Comparison of ENCODE assay signal across 25 cellular contexts in the genomic region with DNA sequence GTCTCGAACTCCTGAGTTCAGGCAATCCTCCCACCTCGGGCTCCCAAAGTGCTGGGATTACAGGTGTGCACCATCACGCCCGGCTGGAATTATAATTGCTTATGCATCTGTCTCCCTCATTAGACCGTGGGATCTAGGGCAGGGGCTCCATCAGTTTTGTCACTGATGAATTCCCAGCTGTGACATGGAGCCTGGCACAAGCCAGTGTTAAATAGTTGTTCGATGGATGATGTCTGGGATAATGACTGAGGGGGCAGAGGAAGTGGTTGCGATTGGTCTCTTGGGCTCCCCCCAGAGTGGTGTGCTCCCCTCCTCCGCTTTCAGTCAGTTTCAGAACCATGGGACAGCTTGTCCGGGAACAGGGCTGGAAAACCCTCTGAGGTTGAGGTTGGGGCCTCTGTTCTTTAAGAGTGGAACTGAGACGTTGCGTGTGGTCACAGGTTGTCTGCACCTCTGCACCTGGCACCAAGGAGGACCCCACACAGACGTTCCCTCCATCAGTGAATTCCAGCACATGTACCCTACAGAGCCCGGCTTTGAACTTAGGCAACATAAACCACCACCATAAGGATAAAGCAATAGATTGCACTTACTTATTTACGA. TPM values are rescaled to one million over a fixed set of nuclear protein-coding genes. Genes with fewer than 3 reads are reported as not detected.
"Had no signal": no experiment of that assay in that cellular context is flagged by ENCODE, and none has a peak within 500 bp of the region (broad histone marks: within the 10 kb centered on the region; RNA-seq: fewer than 3 reads in every experiment).

No MANE protein-coding gene starts in this region.

- H3K9me3 ChIP-seq: breast epithelium, MG63, Peyer's patch, SJSA1 had no signal

- ATAC-seq: SK-N-SH treated with all-trans-retinoic acid at 6 μM for 48 hours had no signal

- DNase-seq: activated CD4-positive, alpha-beta memory T cell treated with anti-CD3 and anti-CD28 coated beads for 36 hours; activated CD4-positive, alpha-beta T cell treated with anti-CD3 and anti-CD28 coated beads for 48 hours; activated CD8-positive, alpha-beta memory T cell treated with anti-CD3 and anti-CD28 coated beads, Interleukin-2, amount 50 U/mL, for 48 hours; activated effector memory CD4-positive, alpha-beta T cell treated with Interleukin-2 at 50 U/mL for 16 hours; activated naive CD4-positive, alpha-beta T cell; activated T-cell treated with anti-CD3 and anti-CD28 coated beads, Interleukin-2, amount 50 U/mL, for 24 hours; aorta; caudate nucleus; MG63; MV-4-11; NCI-H1092 treated with DMSO at 0.1 percent for 48 hours; NCI-H1417 treated with DMSO at 0.1 percent for 48 hours; NCI-H1694; NCI-H2029; NCI-H2107; NCI-H510A treated with DMSO at 0.1 percent for 48 hours; NCI-H69; NK-92 treated with Interleukin-12 subunit alpha and Interleukin-12 subunit beta, amount 100 ng/mL, for 24 hours; Peyer's patch; SHP77 had no signal

- H3K4me3 ChIP-seq: breast epithelium, MG63, Peyer's patch, SJSA1 had no signal

- H3K4me1 ChIP-seq: breast epithelium, Peyer's patch had no signal

- H3K36me3 ChIP-seq: breast epithelium, MG63, Peyer's patch, SJSA1 had no signal

- H3K27me3 ChIP-seq: breast epithelium, MG63, Peyer's patch, SJSA1 had no signal

- H3K27ac ChIP-seq: breast epithelium, Peyer's patch, RWPE1, SJSA1, VCaP had no signal

RNA-seq across cellular contexts. Expression of a gene that starts 30.8 kb away (rescaled TPM):
- total RNA-seq: SJSA1 had no signal
